Comparison of ENCODE assay signal across 25 cellular contexts in the genomic region with DNA sequence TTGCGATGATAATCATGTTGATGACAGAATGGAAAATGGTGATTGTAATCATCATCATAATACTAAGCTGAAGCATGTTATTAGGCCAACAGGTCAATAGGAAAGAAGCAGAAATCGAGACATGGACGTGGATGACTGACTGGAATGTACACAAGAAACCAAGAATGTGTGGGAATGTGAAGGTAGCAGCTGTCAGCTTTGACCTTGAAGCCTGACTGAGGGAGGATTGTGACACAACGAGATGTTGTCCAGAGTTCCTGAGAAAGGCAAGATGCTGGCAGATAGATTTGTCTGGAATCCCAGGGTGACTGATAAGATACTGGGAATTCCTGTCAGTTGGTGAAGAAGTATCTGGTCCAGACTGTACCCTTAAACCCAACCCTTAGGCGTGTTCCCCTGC.
DNase-seq lines count a peak whose midpoint lies in the region; ATAC-seq and TF ChIP-seq lines count a peak whose summit lies in the region.
"Had no signal": no experiment of that assay in that cellular context is flagged by ENCODE, and none has a peak within 500 bp of the region (broad histone marks: within the 10 kb centered on the region; RNA-seq: fewer than 3 reads in every experiment).

No MANE protein-coding gene starts in this region.

- H3K27ac ChIP-seq in cardiac muscle cell (peak overlapping the region; percentile 95), left ventricle myocardium inferior (replicated peaks) (peak overlapping the region; percentile 64), mesendoderm (ENCODE audit: low read depth, low read length) (no peak overlapping the region)

- H3K4me3 ChIP-seq in cardiac muscle cell (no peak overlapping the region), left ventricle myocardium inferior (no peak overlapping the region), mesendoderm (ENCODE audit: low read length) (no peak overlapping the region)
- H3K4me3 ChIP-seq: right lobe of liver, thyroid gland had no signal

- no peak for TF ChIP-seq CTCF in cardiac muscle cell (IDR thresholded peaks at IDR 0.05; ENCODE audit: low read depth, low read length)
- no peak for TF ChIP-seq CTCF in left ventricle myocardium inferior (IDR thresholded peaks at IDR 0.05; ENCODE audit: borderline replicate concordance)
- no peak for TF ChIP-seq CTCF in GM13977 (IDR thresholded peaks at IDR 0.05; ENCODE audit: extremely low read depth, insufficient read depth, missing control alignments)

- in situ Hi-C loops in GM13977 (cut with MboI; ENCODE audit: low pct_unique_long_range_greater_than_20kb, low sequenced_read_pairs, unreplicated experiment) = no loop called here

- H3K36me3 ChIP-seq in cardiac muscle cell = no peaks in the 10 kb centered on the region
- H3K36me3 ChIP-seq in left ventricle myocardium inferior = no peaks in the 10 kb centered on the region
- H3K36me3 ChIP-seq in mesendoderm (ENCODE audit: control insufficient read depth, insufficient read depth, low read length) = no peaks in the 10 kb centered on the region
- H3K36me3 ChIP-seq: right lobe of liver, thyroid gland had no signal

- no peak overlapping the region for H4K8ac ChIP-seq in mesendoderm (ENCODE audit: low read depth, low read length)

- no peak overlapping the region for H3K4ac ChIP-seq in mesendoderm (ENCODE audit: low read depth, low read length)

- no peak overlapping the region for H3K4me3 Mint-ChIP-seq in stimulated activated naive CD8-positive, alpha-beta T cell treated with anti-CD3 and anti-CD28 coated beads, Interleukin-15, amount 100 ng/mL, for 72 hours
- H3K4me3 Mint-ChIP-seq: activated CD4-positive, alpha-beta memory T cell treated with anti-CD3 and anti-CD28 coated beads, Interleukin-2, amount 10 ng/mL, durations not matched to agents 7 days and 5 days; activated naive CD8-positive, alpha-beta T cell; CD4-positive, alpha-beta T cell; IgD-negative memory B cell; naive thymus-derived CD8-positive, alpha-beta T cell; stimulated activated naive CD8-positive, alpha-beta T cell treated with anti-CD3 and anti-CD28 coated beads, Interleukin-15, Interleukin-2, amounts not matched to agents 100 ng/mL and 50 ng/mL, for 24 hours had no signal

- H3K79me2 ChIP-seq in mesendoderm (ENCODE audit: control insufficient read depth, insufficient read depth, low read length) = no peaks in the 10 kb centered on the region

- no peaks in the 10 kb centered on the region for H3K4me1 Mint-ChIP-seq in stimulated activated naive CD8-positive, alpha-beta T cell treated with anti-CD3 and anti-CD28 coated beads, Interleukin-15, amount 100 ng/mL, for 72 hours
- H3K4me1 Mint-ChIP-seq: activated CD4-positive, alpha-beta memory T cell treated with anti-CD3 and anti-CD28 coated beads, Interleukin-2, amount 10 ng/mL, durations not matched to agents 7 days and 5 days; IgD-negative memory B cell; naive thymus-derived CD8-positive, alpha-beta T cell had no signal

- no peak overlapping the region for H4K5ac ChIP-seq in mesendoderm (ENCODE audit: low read length)

- H3K27me3 ChIP-seq in cardiac muscle cell = no peaks in the 10 kb centered on the region
- no peaks in the 10 kb centered on the region for H3K27me3 ChIP-seq in left ventricle myocardium inferior (ENCODE audit: low read depth)
- H3K27me3 ChIP-seq in mesendoderm (ENCODE audit: insufficient read depth, low read length, poor library complexity) = no peaks in the 10 kb centered on the region
- H3K27me3 ChIP-seq: right lobe of liver, thyroid gland had no signal

- H3K23ac ChIP-seq in mesendoderm (ENCODE audit: low read length) = no peak overlapping the region

- peaks cover 15% of the 10 kb centered on the region for H3K27me3 Mint-ChIP-seq in stimulated activated naive CD8-positive, alpha-beta T cell treated with anti-CD3 and anti-CD28 coated beads, Interleukin-15, amount 100 ng/mL, for 72 hours
- H3K27me3 Mint-ChIP-seq: activated CD4-positive, alpha-beta memory T cell treated with anti-CD3 and anti-CD28 coated beads, Interleukin-2, amount 10 ng/mL, durations not matched to agents 7 days and 5 days; activated naive CD8-positive, alpha-beta T cell; CD4-positive, alpha-beta T cell; stimulated activated naive CD8-positive, alpha-beta T cell treated with anti-CD3 and anti-CD28 coated beads, Interleukin-15, Interleukin-2, amounts not matched to agents 100 ng/mL and 50 ng/mL, for 24 hours had no signal

- no peak overlapping the region for H3K56ac ChIP-seq in mesendoderm (ENCODE audit: low read length)

- no peaks in the 10 kb centered on the region for H3K9me3 Mint-ChIP-seq in stimulated activated naive CD8-positive, alpha-beta T cell treated with anti-CD3 and anti-CD28 coated beads, Interleukin-15, amount 100 ng/mL, for 72 hours
- H3K9me3 Mint-ChIP-seq: activated CD4-positive, alpha-beta memory T cell treated with anti-CD3 and anti-CD28 coated beads, Interleukin-2, amount 10 ng/mL, durations not matched to agents 7 days and 5 days; CD4-positive, alpha-beta T cell; stimulated activated naive CD8-positive, alpha-beta T cell treated with anti-CD3 and anti-CD28 coated beads, Interleukin-15, Interleukin-2, amounts not matched to agents 100 ng/mL and 50 ng/mL, for 24 hours had no signal

- no peaks in the 10 kb centered on the region for H3K79me1 ChIP-seq in mesendoderm (ENCODE audit: low read length)

- no peak overlapping the region for H2AK5ac ChIP-seq in mesendoderm (ENCODE audit: low read length)

- H3K4me2 ChIP-seq in mesendoderm (ENCODE audit: low read length) = no peak overlapping the region

- H2BK120ac ChIP-seq in mesendoderm (ENCODE audit: low read depth, low read length) = no peak overlapping the region

- no peak overlapping the region for H2BK15ac ChIP-seq in mesendoderm (replicated peaks; ENCODE audit: low read depth)

- no peak overlapping the region for H3K9ac ChIP-seq in mesendoderm (ENCODE audit: low read length)

- intact Hi-C loops in Right ventricle myocardium inferior (cut with DNase I) (no loop called here), left ventricle myocardium inferior (cut with micrococcal nuclease) (no loop called here)

- DNase-seq in cardiac muscle cell (ENCODE audit: low read depth in 1 of 2, low spot score in 1 of 2) = peak; percentile 10 to 72
- DNase-seq in Right ventricle myocardium inferior (ENCODE audit: missing footprints) = no peak
- DNase-seq in left ventricle myocardium inferior = no peak
- peak; percentile 68 for DNase-seq in mesendoderm
- DNase-seq in GM13977 (ENCODE audit: low spot score) = no peak
- no peak for DNase-seq in T-helper 1 cell
- DNase-seq in putamen (ENCODE audit: low spot score) = no peak
- no peak for DNase-seq in stimulated activated naive CD8-positive, alpha-beta T cell treated with anti-CD3 and anti-CD28 coated beads, Interleukin-15, amount 100 ng/mL, for 72 hours
- DNase-seq: 8988T; activated CD4-positive, alpha-beta memory T cell treated with anti-CD3 and anti-CD28 coated beads, Interleukin-2, amount 10 ng/mL, durations not matched to agents 7 days and 5 days; CD4-positive, alpha-beta T cell; erythroblast; midbrain; naive thymus-derived CD8-positive, alpha-beta T cell; NCI-H1105 treated with DMSO at 0.1 percent for 48 hours; NCI-H2029 treated with DMSO at 0.1 percent for 48 hours; NCI-H345; NCI-H774; right lobe of liver; RPMI8226; thyroid gland had no signal

- WGBS in mesendoderm (ENCODE audit: extremely low coverage, insufficient coverage, low lambda C conversion rate) = no CpG with 5 or more reads among the region's 5 CpGs

- no peak overlapping the region for H3K27ac Mint-ChIP-seq in stimulated activated naive CD8-positive, alpha-beta T cell treated with anti-CD3 and anti-CD28 coated beads, Interleukin-15, amount 100 ng/mL, for 72 hours
- H3K27ac Mint-ChIP-seq: activated CD4-positive, alpha-beta memory T cell treated with anti-CD3 and anti-CD28 coated beads, Interleukin-2, amount 10 ng/mL, durations not matched to agents 7 days and 5 days; activated naive CD8-positive, alpha-beta T cell; CD4-positive, alpha-beta T cell; IgD-negative memory B cell; naive thymus-derived CD8-positive, alpha-beta T cell; stimulated activated naive CD8-positive, alpha-beta T cell treated with anti-CD3 and anti-CD28 coated beads, Interleukin-15, Interleukin-2, amounts not matched to agents 100 ng/mL and 50 ng/mL, for 24 hours had no signal

- H3K4me1 ChIP-seq in cardiac muscle cell (ENCODE audit: low read depth) (peaks cover 50% of the 10 kb centered on the region), left ventricle myocardium inferior (peaks cover 38% of the 10 kb centered on the region), mesendoderm (ENCODE audit: control insufficient read depth, low read depth, low read length) (no peaks in the 10 kb centered on the region)
- H3K4me1 ChIP-seq: right lobe of liver had no signal

- H3K18ac ChIP-seq in mesendoderm (ENCODE audit: low read length) = no peak overlapping the region

- ATAC-seq in Right ventricle myocardium inferior = no peak
- ATAC-seq in stimulated activated naive CD8-positive, alpha-beta T cell treated with anti-CD3 and anti-CD28 coated beads, Interleukin-15, amount 100 ng/mL, for 72 hours = no peak
- ATAC-seq: activated CD4-positive, CD25-positive, alpha-beta regulatory T cell treated with anti-CD3 and anti-CD28 coated beads, Interleukin-2, amount 50 U/mL, for 24 hours; naive thymus-derived CD8-positive, alpha-beta T cell had no signal

- H2BK5ac ChIP-seq in mesendoderm (ENCODE audit: low read length) = no peak overlapping the region

- H3K9me3 ChIP-seq in cardiac muscle cell (ENCODE audit: low read depth) (no peaks in the 10 kb centered on the region), left ventricle myocardium inferior (replicated peaks) (peaks cover 5% of the 10 kb centered on the region)
- H3K9me3 ChIP-seq: right lobe of liver, thyroid gland had no signal

Comparison
In these comparisons a context has a peak if more than half of its experiments do, and no peak if none do; other contexts are left out.
1. DNase-seq: peak in cardiac muscle cell (2 of 2) and mesendoderm (single experiment); none in Right ventricle myocardium inferior (single experiment), left ventricle myocardium inferior (single experiment), GM13977 (single experiment), T-helper 1 cell (0 of 5), putamen (single experiment) and stimulated activated naive CD8-positive, alpha-beta T cell treated with anti-CD3 and anti-CD28 coated beads, Interleukin-15, amount 100 ng/mL, for 72 hours (0 of 2).